ENCODE assay signal across 26 cellular contexts in the genomic region with DNA sequence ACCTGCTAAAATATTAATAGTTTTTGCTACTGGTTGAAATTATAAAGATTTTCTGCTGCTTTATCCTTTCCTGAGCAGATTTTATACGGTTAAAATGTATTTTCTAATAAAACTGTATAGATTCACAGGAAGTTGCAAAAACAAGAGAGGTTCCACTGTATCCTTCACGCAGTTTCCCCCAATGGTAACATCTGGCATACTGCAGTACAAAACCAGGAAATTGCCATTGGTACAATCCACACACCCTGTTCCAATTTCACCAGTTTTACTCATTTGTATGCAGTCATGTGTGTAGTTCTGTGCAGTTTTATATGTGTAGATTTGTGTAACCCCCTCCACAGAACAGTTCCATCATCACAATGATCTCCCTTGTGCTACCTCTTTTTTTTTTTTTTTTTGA.
"Had no signal": no experiment of that assay in that cellular context is flagged by ENCODE, and none has a peak within 500 bp of the region (broad histone marks: within the 10 kb centered on the region; RNA-seq: fewer than 3 reads in every experiment).

No MANE protein-coding gene starts in this region.

- H3K9me3 ChIP-seq: left ventricle myocardium inferior, lower lobe of right lung, psoas muscle, right lobe of liver, testis, tibial nerve, upper lobe of right lung, vagina had no signal

- ATAC-seq: stimulated activated effector memory CD8-positive, alpha-beta T cell treated with anti-CD3 and anti-CD28 coated beads, Interleukin-12 subunit alpha, Interleukin-12 subunit beta, amount 100 ng/mL, for 72 hours; upper lobe of right lung had no signal

- H3K36me3 Mint-ChIP-seq: memory B cell, mesothelial cell of epicardium had no signal

- H3K4me3 ChIP-seq: hepatocyte, left ventricle myocardium inferior, lower lobe of right lung, psoas muscle, right lobe of liver, testis, tibial nerve, upper lobe of right lung, vagina had no signal

- H2AFZ ChIP-seq: hepatocyte had no signal

- H3K27ac ChIP-seq: hepatocyte, left ventricle myocardium inferior, lower lobe of right lung, psoas muscle, right lobe of liver, testis, tibial nerve, upper lobe of right lung, vagina had no signal

- H3K4me3 Mint-ChIP-seq: dendritic cell treated with granulocyte-macrophage colony-stimulating factor and Interleukin-4, amounts not matched to agents 40 ng/mL and 50 ng/mL, for 4 days; endodermal cell; memory B cell; mesothelial cell of epicardium; naive B cell; nephron progenitor cell; stimulated activated effector memory CD8-positive, alpha-beta T cell treated with anti-CD3 and anti-CD28 coated beads, Interleukin-12 subunit alpha, Interleukin-12 subunit beta, amount 100 ng/mL, for 72 hours; stimulated activated naive CD8-positive, alpha-beta T cell treated with anti-CD3 and anti-CD28 coated beads, Interleukin-15, Interleukin-2, amounts not matched to agents 100 ng/mL and 50 ng/mL, for 24 hours had no signal

- H3K4me1 ChIP-seq: psoas muscle, right lobe of liver, testis, tibial nerve, upper lobe of right lung had no signal

- FAIRE-seq: endothelial cell of umbilical vein, kidney had no signal

- H3K4me2 ChIP-seq: hepatocyte had no signal

- H3K27ac Mint-ChIP-seq: dendritic cell treated with granulocyte-macrophage colony-stimulating factor and Interleukin-4, amounts not matched to agents 40 ng/mL and 50 ng/mL, for 4 days; endodermal cell; memory B cell; mesothelial cell of epicardium; nephron progenitor cell; stimulated activated effector memory CD8-positive, alpha-beta T cell treated with anti-CD3 and anti-CD28 coated beads, Interleukin-12 subunit alpha, Interleukin-12 subunit beta, amount 100 ng/mL, for 72 hours; stimulated activated naive CD8-positive, alpha-beta T cell treated with anti-CD3 and anti-CD28 coated beads, Interleukin-15, Interleukin-2, amounts not matched to agents 100 ng/mL and 50 ng/mL, for 24 hours had no signal

- H3K27me3 ChIP-seq: hepatocyte, right lobe of liver, testis, tibial nerve, upper lobe of right lung, vagina had no signal

- H3K79me2 ChIP-seq: hepatocyte had no signal

- H3K9me3 Mint-ChIP-seq: dendritic cell treated with granulocyte-macrophage colony-stimulating factor and Interleukin-4, amounts not matched to agents 40 ng/mL and 50 ng/mL, for 4 days; memory B cell; naive B cell; stimulated activated effector memory CD8-positive, alpha-beta T cell treated with anti-CD3 and anti-CD28 coated beads, Interleukin-12 subunit alpha, Interleukin-12 subunit beta, amount 100 ng/mL, for 72 hours; stimulated activated naive CD8-positive, alpha-beta T cell treated with anti-CD3 and anti-CD28 coated beads, Interleukin-15, Interleukin-2, amounts not matched to agents 100 ng/mL and 50 ng/mL, for 24 hours had no signal

- H3K36me3 ChIP-seq: tibial nerve had no signal

- H3K27me3 Mint-ChIP-seq: dendritic cell treated with granulocyte-macrophage colony-stimulating factor and Interleukin-4, amounts not matched to agents 40 ng/mL and 50 ng/mL, for 4 days; memory B cell; naive B cell; stimulated activated naive CD8-positive, alpha-beta T cell treated with anti-CD3 and anti-CD28 coated beads, Interleukin-15, Interleukin-2, amounts not matched to agents 100 ng/mL and 50 ng/mL, for 24 hours had no signal

- H3K4me1 Mint-ChIP-seq: endodermal cell, mesothelial cell of epicardium, nephron progenitor cell had no signal

- DNase-seq: erythroblast; foreskin melanocyte; head of caudate nucleus; kidney; left cardiac atrium; left ventricle myocardium inferior; lower lobe of right lung; naive B cell; nephron progenitor cell; psoas muscle; retina; right lobe of liver; stimulated activated CD4-positive, alpha-beta T cell treated with anti-CD3 and anti-CD28 coated beads, Interleukin-4, amount 100 ng/mL, for 1 hour; stimulated activated CD8-positive, alpha-beta memory T cell treated with anti-CD3 and anti-CD28 coated beads, Interleukin-4, amount 100 ng/mL, for 48 hours; testis; upper lobe of right lung had no signal
